Comparison of ENCODE assay signal across 11 cellular contexts in genomic region chr12:6374781-6375150, GRCh38. TPM values are rescaled to one million over a fixed set of nuclear protein-coding genes. Genes with fewer than 3 reads are reported as not detected.
DNase-seq lines count a peak whose midpoint lies in the region; ATAC-seq and TF ChIP-seq lines count a peak whose summit lies in the region.
"Had no signal": no experiment of that assay in that cellular context is flagged by ENCODE, and none has a peak within 500 bp of the region (broad histone marks: within the 10 kb centered on the region; RNA-seq: fewer than 3 reads in every experiment).

No MANE protein-coding gene starts in this region.

- H3K36me3 Mint-ChIP-seq in MCF 10A (ENCODE audit: insufficient read depth, unreplicated experiment) = peaks cover 38% of the 10 kb centered on the region
- peaks cover 4% of the 10 kb centered on the region for H3K36me3 Mint-ChIP-seq in stimulated activated effector memory CD8-positive, alpha-beta T cell treated with anti-CD3 and anti-CD28 coated beads, Interleukin-12 subunit alpha, Interleukin-12 subunit beta, amount 100 ng/mL, for 72 hours

- peak overlapping the region; percentile 72 for H3K4me3 ChIP-seq in HUES6 (ENCODE audit: low read depth, low read length)
- H3K4me3 ChIP-seq in MG63 = no peak overlapping the region
- H3K4me3 ChIP-seq: cardiac muscle cell, K562 had no signal

- no peaks in the 10 kb centered on the region for H3K27me3 Mint-ChIP-seq in MCF 10A (ENCODE audit: insufficient read depth, unreplicated experiment)

- no peaks in the 10 kb centered on the region for H3K9me3 ChIP-seq in HUES6 (ENCODE audit: control insufficient read depth, insufficient read depth, low read depth, low read length)
- H3K9me3 ChIP-seq in MG63 = no peaks in the 10 kb centered on the region

- POLR2A ChIA-PET in MCF 10A (lab: Yijun Ruan, JAX) = interaction anchor here (0.6 to 16.5 kb wide), 25 partner anchors 9 to 233 kb away, joined by 3 to 739 read pairs (median 7); partner anchors contain the start of genes GAPDH, LTBR, MRPL51 and TAPBPL

- H3K4me3 Mint-ChIP-seq in MCF 10A (ENCODE audit: unreplicated experiment) = peak overlapping the region; percentile 89
- H3K4me3 Mint-ChIP-seq in stimulated activated effector memory CD8-positive, alpha-beta T cell treated with anti-CD3 and anti-CD28 coated beads, Interleukin-12 subunit alpha, Interleukin-12 subunit beta, amount 100 ng/mL, for 72 hours = no peak overlapping the region
- H3K4me3 Mint-ChIP-seq: activated T-cell treated with anti-CD3 and anti-CD28 coated beads, Interleukin-2, amount 50 U/mL, for 4 hours had no signal

- H3K27ac Mint-ChIP-seq in MCF 10A (ENCODE audit: low read depth, unreplicated experiment) = peak overlapping the region; percentile 97
- H3K27ac Mint-ChIP-seq in stimulated activated effector memory CD8-positive, alpha-beta T cell treated with anti-CD3 and anti-CD28 coated beads, Interleukin-12 subunit alpha, Interleukin-12 subunit beta, amount 100 ng/mL, for 72 hours = peak overlapping the region; percentile 83

- intact Hi-C loops in MCF 10A (cut with micrococcal nuclease) = no loop called here

- DNase-seq in MCF 10A (ENCODE audit: unreplicated experiment) (no peak), activated gamma-delta T cell treated with Interleukin-2 at 50 U/mL for 16 hours (no peak), MG63 (no peak)
- DNase-seq in stimulated activated effector memory CD8-positive, alpha-beta T cell treated with anti-CD3 and anti-CD28 coated beads, Interleukin-12 subunit alpha, Interleukin-12 subunit beta, amount 100 ng/mL, for 72 hours (ENCODE audit: low spot score in 2 of 2) = no peak
- DNase-seq: activated T-cell treated with anti-CD3 and anti-CD28 coated beads, Interleukin-2, amount 50 U/mL, for 4 hours; PC-3 had no signal

- H3K27ac ChIP-seq in HUES6 (ENCODE audit: low read depth, low read length) (peak overlapping the region; percentile 64; the same call in 1 of the 2 replicates), layer of hippocampus (ENCODE audit: low read depth, low read length) (peak overlapping the region; percentile 42)
- H3K27ac ChIP-seq: cardiac muscle cell had no signal

- no TSS peak for BruUV-seq in MCF 10A (replicated peaks; lab: Mats Ljungman, UMichigan)

- no peaks in the 10 kb centered on the region for H3K9me3 Mint-ChIP-seq in MCF 10A (ENCODE audit: unreplicated experiment)
- H3K9me3 Mint-ChIP-seq in stimulated activated effector memory CD8-positive, alpha-beta T cell treated with anti-CD3 and anti-CD28 coated beads, Interleukin-12 subunit alpha, Interleukin-12 subunit beta, amount 100 ng/mL, for 72 hours = no peaks in the 10 kb centered on the region
- H3K9me3 Mint-ChIP-seq: activated T-cell treated with anti-CD3 and anti-CD28 coated beads, Interleukin-2, amount 50 U/mL, for 4 hours had no signal

- H3K4me1 Mint-ChIP-seq in MCF 10A (ENCODE audit: insufficient read depth, unreplicated experiment) = peaks cover 54% of the 10 kb centered on the region
- H3K4me1 Mint-ChIP-seq in stimulated activated effector memory CD8-positive, alpha-beta T cell treated with anti-CD3 and anti-CD28 coated beads, Interleukin-12 subunit alpha, Interleukin-12 subunit beta, amount 100 ng/mL, for 72 hours = peaks cover 61% of the 10 kb centered on the region

- H3K27me3 ChIP-seq in HUES6 (ENCODE audit: control insufficient read depth, insufficient read depth, low read length) = peaks cover 5% of the 10 kb centered on the region; the same call in 1 of the 2 replicates
- peaks cover 4% of the 10 kb centered on the region for H3K27me3 ChIP-seq in layer of hippocampus (ENCODE audit: control insufficient read depth, insufficient read depth, low read length)
- no peaks in the 10 kb centered on the region for H3K27me3 ChIP-seq in MG63

- no peak for ATAC-seq in stimulated activated effector memory CD8-positive, alpha-beta T cell treated with anti-CD3 and anti-CD28 coated beads, Interleukin-12 subunit alpha, Interleukin-12 subunit beta, amount 100 ng/mL, for 72 hours
- ATAC-seq in HG03280 (IDR thresholded peaks at IDR 0.05; ENCODE audit: unreplicated experiment) = no peak
- ATAC-seq: activated T-cell treated with anti-CD3 and anti-CD28 coated beads, Interleukin-2, amount 50 U/mL, for 4 hours; K562; PC-3 had no signal

- CTCF ChIA-PET in MCF 10A (lab: Yijun Ruan, JAX) = interaction anchor here (0.6 to 4.6 kb wide), 16 partner anchors 9 to 188 kb away, joined by 3 to 27 read pairs (median 4); partner anchors contain the start of gene LTBR

- TF ChIP-seq CTCF in MCF 10A (IDR thresholded peaks at IDR 0.05; ENCODE audit: unreplicated experiment) = no peak

- peaks cover 59% of the 10 kb centered on the region for H3K4me1 ChIP-seq in HUES6 (ENCODE audit: control insufficient read depth, insufficient read depth, low read length)

- H3K36me3 ChIP-seq in HUES6 (ENCODE audit: control insufficient read depth, insufficient read depth, low read length) = no peaks in the 10 kb centered on the region
- no peaks in the 10 kb centered on the region for H3K36me3 ChIP-seq in MG63
- H3K36me3 ChIP-seq: cardiac muscle cell had no signal

- peak overlapping the region; percentile 82 for H3K9ac ChIP-seq in HUES6 (ENCODE audit: low read length)

RNA-seq across cellular contexts. Expression of gene SCNN1A, which starts 0.6 kb away (rescaled TPM):
- total RNA-seq in MCF 10A (2022) = 136 and 139 TPM in 2 replicates
- total RNA-seq in MG63 (2014; rRNA removed; shearing (Covaris generic); ENCODE audit: low replicate concordance) = 0.07 and 0.66 TPM in 2 replicates

RNA-seq across cellular contexts. Expression of gene LTBR, which starts 9.2 kb away (rescaled TPM):
- 158 and 169 TPM in 2 replicates for total RNA-seq in MCF 10A (2022)
- total RNA-seq in MG63 (2014; rRNA removed; shearing (Covaris generic); ENCODE audit: low replicate concordance) = 35.0 and 61.5 TPM in 2 replicates

RNA-seq across cellular contexts. Expression of gene TNFRSF1A, which starts 32.9 kb away (rescaled TPM):
- total RNA-seq in MCF 10A (2022) = 103 and 110 TPM in 2 replicates
- 181 and 208 TPM in 2 replicates for total RNA-seq in MG63 (2014; rRNA removed; shearing (Covaris generic); ENCODE audit: low replicate concordance)

Comparison
In these comparisons a context has a peak if more than half of its experiments do, and no peak if none do; other contexts are left out.
1. RNA of gene SCNN1A, which starts 0.6 kb away (total RNA-seq): 136 to 139 TPM in MCF 10A; 0.07 to 0.66 TPM in MG63; every median in the first group is over 10 times any median in the second.